Comparison of ENCODE assay signal across 21 cellular contexts in the genomic region with DNA sequence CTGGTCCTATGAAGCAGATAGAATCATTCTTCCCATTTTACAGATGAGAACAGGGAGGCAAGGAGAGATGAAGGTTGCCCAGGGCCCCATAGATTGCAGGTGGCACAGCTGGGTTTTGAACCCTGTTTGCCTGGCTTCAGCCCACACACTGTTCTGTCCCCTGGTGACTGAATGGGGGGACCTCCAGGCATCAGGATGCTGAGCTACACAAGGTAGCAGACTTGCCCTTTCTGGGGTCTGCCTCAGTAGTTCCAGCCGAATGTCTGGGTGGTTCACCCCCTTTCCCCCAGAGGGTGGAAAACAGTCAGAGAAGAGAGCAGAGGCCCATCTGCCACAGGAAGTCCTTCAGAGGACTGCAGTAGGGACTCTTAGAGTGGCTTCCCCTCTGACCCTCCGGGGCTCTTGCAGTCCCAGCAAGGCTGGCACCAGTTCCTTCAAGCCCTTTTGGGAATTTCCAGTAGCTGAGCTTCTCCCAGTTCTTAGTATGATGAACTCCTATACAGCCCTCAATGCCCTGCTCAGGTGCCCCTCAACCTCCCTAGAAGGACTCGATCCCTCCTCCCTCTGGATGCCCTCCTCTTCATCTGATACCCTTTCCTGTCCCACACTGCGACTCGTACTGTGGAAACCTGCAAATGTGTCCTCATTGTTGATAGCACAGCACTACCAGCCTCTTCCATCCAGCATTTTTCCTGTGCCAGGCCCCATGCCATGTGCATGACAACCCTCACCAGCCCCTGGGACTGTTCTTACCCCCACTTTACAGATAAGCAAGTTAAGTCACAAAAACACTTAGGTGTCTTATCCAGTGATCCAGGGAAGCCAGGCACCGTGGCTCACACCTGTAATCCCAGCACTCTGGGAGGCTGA.
DNase-seq lines count a peak whose midpoint lies in the region; ATAC-seq and TF ChIP-seq lines count a peak whose summit lies in the region.
"Had no signal": no experiment of that assay in that cellular context is flagged by ENCODE, and none has a peak within 500 bp of the region (broad histone marks: within the 10 kb centered on the region; RNA-seq: fewer than 3 reads in every experiment).

No MANE protein-coding gene starts in this region.

- H3K36me3 Mint-ChIP-seq in activated naive CD4-positive, alpha-beta T cell treated with anti-CD3 and anti-CD28 coated beads, Interleukin-2, amount 50 U/mL, for 24 hours, result no peaks in the 10 kb centered on the region
- no peaks in the 10 kb centered on the region for H3K36me3 Mint-ChIP-seq in WTC11
- H3K36me3 Mint-ChIP-seq in mesothelial cell of epicardium, result no peaks in the 10 kb centered on the region

- POLR2A ChIA-PET in WTC11 (lab: Charles Lee), result no interaction called here

- CTCF ChIA-PET in WTC11 (lab: Charles Lee), result interaction anchor here (1.0 kb wide), 2 partner anchors 43 to 111 kb away, joined by 3 to 4 read pairs; no protein-coding TSS in a partner anchor

- H3K4me1 Mint-ChIP-seq in activated naive CD4-positive, alpha-beta T cell treated with anti-CD3 and anti-CD28 coated beads, Interleukin-2, amount 50 U/mL, for 24 hours, result peaks cover 18% of the 10 kb centered on the region
- H3K4me1 Mint-ChIP-seq in WTC11 (peaks cover 24% of the 10 kb centered on the region), mesothelial cell of epicardium (peaks cover 32% of the 10 kb centered on the region)
- H3K4me1 Mint-ChIP-seq in stimulated activated naive CD8-positive, alpha-beta T cell treated with anti-CD3 and anti-CD28 coated beads, Interleukin-15, amount 100 ng/mL, for 72 hours, result peaks cover 8% of the 10 kb centered on the region

- peak overlapping the region; percentile 21 for H3K27ac Mint-ChIP-seq in activated naive CD4-positive, alpha-beta T cell treated with anti-CD3 and anti-CD28 coated beads, Interleukin-2, amount 50 U/mL, for 24 hours
- 0 out of 2 replicates have a peak overlapping the region, but pooled peaks have one; percentile 28 for H3K27ac Mint-ChIP-seq in WTC11
- peak overlapping the region; percentile 69 for H3K27ac Mint-ChIP-seq in mesothelial cell of epicardium
- peak overlapping the region in 1 of 2 donors; percentile 5 for H3K27ac Mint-ChIP-seq in stimulated activated naive CD8-positive, alpha-beta T cell treated with anti-CD3 and anti-CD28 coated beads, Interleukin-15, amount 100 ng/mL, for 72 hours

- DNase-seq in activated naive CD4-positive, alpha-beta T cell treated with anti-CD3 and anti-CD28 coated beads, Interleukin-2, amount 50 U/mL, for 16 hours, result no peak
- DNase-seq in WTC11 (ENCODE audit: low spot score) (no peak), mesothelial cell of epicardium (ENCODE audit: low spot score in 2 of 2, unreplicated experiment in 2 of 2) (peak in 1 of 2 experiments; percentile 20), ureter (ENCODE audit: low spot score) (peak; percentile 25)
- no peak for DNase-seq in stimulated activated naive CD8-positive, alpha-beta T cell treated with anti-CD3 and anti-CD28 coated beads, Interleukin-15, amount 100 ng/mL, for 72 hours
- no peak for DNase-seq in activated effector memory CD4-positive, alpha-beta T cell treated with Interleukin-2 at 50 U/mL for 16 hours
- DNase-seq: ACHN; activated CD4-positive, alpha-beta T cell treated with anti-CD3 and anti-CD28 coated beads, Interleukin-2, amount 50 U/mL, for 4 hours; activated gamma-delta T cell treated with Interleukin-2 at 50 U/mL for 16 hours; amygdala; Caco-2; DMS79 treated with DMSO at 0.1 percent for 48 hours; esophagus squamous epithelium; hippocampal formation; NCI-H1092; NCI-H1930; NCI-H69; substantia nigra; uterus had no signal

- ATAC-seq in WTC11, result no peak
- ATAC-seq in stimulated activated naive CD8-positive, alpha-beta T cell treated with anti-CD3 and anti-CD28 coated beads, Interleukin-15, amount 100 ng/mL, for 72 hours, result no peak
- no peak for ATAC-seq in HG03135 (IDR thresholded peaks at IDR 0.05; ENCODE audit: unreplicated experiment)

- no peaks in the 10 kb centered on the region for H3K27me3 Mint-ChIP-seq in activated naive CD4-positive, alpha-beta T cell treated with anti-CD3 and anti-CD28 coated beads, Interleukin-2, amount 50 U/mL, for 24 hours
- H3K27me3 Mint-ChIP-seq in WTC11 (ENCODE audit: low read depth) (peaks cover 4% of the 10 kb centered on the region; the same call in 1 of the 2 replicates), mesothelial cell of epicardium (ENCODE audit: low read depth) (no peaks in the 10 kb centered on the region)
- H3K27me3 Mint-ChIP-seq in stimulated activated naive CD8-positive, alpha-beta T cell treated with anti-CD3 and anti-CD28 coated beads, Interleukin-15, amount 100 ng/mL, for 72 hours, result peaks cover 14% of the 10 kb centered on the region

- no peak overlapping the region for H3K4me3 Mint-ChIP-seq in activated naive CD4-positive, alpha-beta T cell treated with anti-CD3 and anti-CD28 coated beads, Interleukin-2, amount 50 U/mL, for 24 hours
- H3K4me3 Mint-ChIP-seq in WTC11 (no peak overlapping the region), mesothelial cell of epicardium (no peak overlapping the region)
- H3K4me3 Mint-ChIP-seq in stimulated activated naive CD8-positive, alpha-beta T cell treated with anti-CD3 and anti-CD28 coated beads, Interleukin-15, amount 100 ng/mL, for 72 hours, result no peak overlapping the region

- no peaks in the 10 kb centered on the region for H3K9me3 Mint-ChIP-seq in activated naive CD4-positive, alpha-beta T cell treated with anti-CD3 and anti-CD28 coated beads, Interleukin-2, amount 50 U/mL, for 24 hours
- H3K9me3 Mint-ChIP-seq in WTC11 (no peaks in the 10 kb centered on the region), mesothelial cell of epicardium (no peaks in the 10 kb centered on the region)
- H3K9me3 Mint-ChIP-seq in stimulated activated naive CD8-positive, alpha-beta T cell treated with anti-CD3 and anti-CD28 coated beads, Interleukin-15, amount 100 ng/mL, for 72 hours, result no peaks in the 10 kb centered on the region

- no peak for TF ChIP-seq CTCF in WTC11 (IDR thresholded peaks at IDR 0.05)
- TF ChIP-seq CTCF in mesothelial cell of epicardium (IDR thresholded peaks at IDR 0.05; ENCODE audit: unreplicated experiment), result no peak

TF ChIP-seq in WTC11, 78 proteins besides CTCF, POLR2A, EP300 and RAD21:
- TF ChIP-seq, protein P1, sequence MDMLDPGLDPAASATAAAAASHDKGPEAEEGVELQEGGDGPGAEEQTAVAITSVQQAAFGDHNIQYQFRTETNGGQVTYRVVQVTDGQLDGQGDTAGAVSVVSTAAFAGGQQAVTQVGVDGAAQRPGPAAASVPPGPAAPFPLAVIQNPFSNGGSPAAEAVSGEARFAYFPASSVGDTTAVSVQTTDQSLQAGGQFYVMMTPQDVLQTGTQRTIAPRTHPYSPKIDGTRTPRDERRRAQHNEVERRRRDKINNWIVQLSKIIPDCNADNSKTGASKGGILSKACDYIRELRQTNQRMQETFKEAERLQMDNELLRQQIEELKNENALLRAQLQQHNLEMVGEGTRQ (CRISPR knock-in tag; IDR thresholded peaks at IDR 0.05), result no peak
- TF ChIP-seq OVOL2 (CRISPR knock-in tag; IDR thresholded peaks at IDR 0.05; ENCODE audit: borderline replicate concordance) (no peak), ESRRA (CRISPR knock-in tag; IDR thresholded peaks at IDR 0.05; ENCODE audit: borderline replicate concordance) (no peak), JUN (CRISPR knock-in tag; IDR thresholded peaks at IDR 0.05) (no peak), ZNF416 (CRISPR knock-in tag; IDR thresholded peaks at IDR 0.05) (no peak), MXD4 (CRISPR knock-in tag; IDR thresholded peaks at IDR 0.05; ENCODE audit: borderline replicate concordance) (no peak), CBFB (CRISPR knock-in tag; IDR thresholded peaks at IDR 0.05; ENCODE audit: low read depth) (no peak), ZBTB21 (CRISPR knock-in tag; IDR thresholded peaks at IDR 0.05; ENCODE audit: borderline replicate concordance) (no peak)
- TF ChIP-seq, protein P2, sequence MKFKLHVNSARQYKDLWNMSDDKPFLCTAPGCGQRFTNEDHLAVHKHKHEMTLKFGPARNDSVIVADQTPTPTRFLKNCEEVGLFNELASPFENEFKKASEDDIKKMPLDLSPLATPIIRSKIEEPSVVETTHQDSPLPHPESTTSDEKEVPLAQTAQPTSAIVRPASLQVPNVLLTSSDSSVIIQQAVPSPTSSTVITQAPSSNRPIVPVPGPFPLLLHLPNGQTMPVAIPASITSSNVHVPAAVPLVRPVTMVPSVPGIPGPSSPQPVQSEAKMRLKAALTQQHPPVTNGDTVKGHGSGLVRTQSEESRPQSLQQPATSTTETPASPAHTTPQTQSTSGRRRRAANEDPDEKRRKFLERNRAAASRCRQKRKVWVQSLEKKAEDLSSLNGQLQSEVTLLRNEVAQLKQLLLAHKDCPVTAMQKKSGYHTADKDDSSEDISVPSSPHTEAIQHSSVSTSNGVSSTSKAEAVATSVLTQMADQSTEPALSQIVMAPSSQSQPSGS (CRISPR knock-in tag; IDR thresholded peaks at IDR 0.05; ENCODE audit: borderline replicate concordance, low read depth), result no peak
